In genomic region chr2:8023241-8023640, GRCh38 we compare ENCODE assay signal across 11 cellular contexts.
DNase-seq lines count a peak whose midpoint lies in the region; ATAC-seq and TF ChIP-seq lines count a peak whose summit lies in the region.
"Had no signal": no experiment of that assay in that cellular context is flagged by ENCODE, and none has a peak within 500 bp of the region (broad histone marks: within the 10 kb centered on the region; RNA-seq: fewer than 3 reads in every experiment).

No MANE protein-coding gene starts in this region.

- no peaks in the 10 kb centered on the region for H3K9me3 ChIP-seq in colonic mucosa
- H3K9me3 ChIP-seq: right lobe of liver had no signal

- peaks cover 19% of the 10 kb centered on the region for H3K27me3 Mint-ChIP-seq in memory B cell

- H3K27ac ChIP-seq in colonic mucosa, result no peak overlapping the region
- H3K27ac ChIP-seq: right lobe of liver had no signal

- H3K36me3 ChIP-seq in colonic mucosa, result no peaks in the 10 kb centered on the region
- H3K36me3 ChIP-seq: right lobe of liver had no signal

- H3K4me3 Mint-ChIP-seq in memory B cell, result no peak overlapping the region

- ATAC-seq in GM18868 (IDR thresholded peaks at IDR 0.05; ENCODE audit: unreplicated experiment) (peak; percentile 72), HG02588 (IDR thresholded peaks at IDR 0.05; ENCODE audit: unreplicated experiment) (peak; percentile 79), memory B cell (ENCODE audit: low read depth) (peak; percentile 41)

- no peaks in the 10 kb centered on the region for H3K4me1 ChIP-seq in colonic mucosa
- H3K4me1 ChIP-seq: right lobe of liver had no signal

- no peak for TF ChIP-seq CTCF in colonic mucosa (IDR thresholded peaks at IDR 0.05)

- no peak overlapping the region for H3K4me3 ChIP-seq in colonic mucosa
- H3K4me3 ChIP-seq: right lobe of liver had no signal

- intact Hi-C loops in colonic mucosa (cut with DNase I), result no loop called here

- H3K4me1 Mint-ChIP-seq in memory B cell, result peaks cover 8% of the 10 kb centered on the region

- no peak overlapping the region for H3K27ac Mint-ChIP-seq in memory B cell

- peaks cover 6% of the 10 kb centered on the region for H3K9me3 Mint-ChIP-seq in memory B cell

- H3K36me3 Mint-ChIP-seq in memory B cell, result no peaks in the 10 kb centered on the region

- H3K9ac ChIP-seq in colonic mucosa (ENCODE audit: low read depth in 2 of 2, low read length in 2 of 2), result no peak overlapping the region

- no peaks in the 10 kb centered on the region for H3K27me3 ChIP-seq in colonic mucosa
- H3K27me3 ChIP-seq: right lobe of liver had no signal

- peak; percentile 89 to 93 for DNase-seq in Kasumi-1 (lab: John Stamatoyannopoulos, UW)
- DNase-seq in memory B cell (ENCODE audit: low spot score in 2 of 2), result no peak
- DNase-seq in colonic mucosa, result no peak
- DNase-seq in DMS53 treated with DMSO at 0.1 percent for 48 hours (lab: John Stamatoyannopoulos, UW; ENCODE audit: unreplicated experiment), result no peak
- DNase-seq in NCI-H2029 treated with DMSO at 0.1 percent for 48 hours (lab: John Stamatoyannopoulos, UW), result no peak
- DNase-seq in NCI-H82 treated with DMSO at 0.1 percent for 48 hours (lab: John Stamatoyannopoulos, UW; ENCODE audit: unreplicated experiment), result no peak
- DNase-seq: NCI-H1694 treated with DMSO at 0.1 percent for 48 hours, right lobe of liver, SHP77 treated with DMSO at 0.1 percent for 48 hours had no signal

Comparison
In these comparisons a context has a peak if more than half of its experiments do, and no peak if none do; other contexts are left out.
1. DNase-seq: peak in Kasumi-1 (2 of 2); none in memory B cell (0 of 2), colonic mucosa (single experiment), DMS53 treated with DMSO at 0.1 percent for 48 hours (single experiment), NCI-H2029 treated with DMSO at 0.1 percent for 48 hours (single experiment) and NCI-H82 treated with DMSO at 0.1 percent for 48 hours (single experiment).
2. Peak in every context shown above with its lines, with median percentiles within 50 percentile points of each other: ATAC-seq.